In the genomic region with DNA sequence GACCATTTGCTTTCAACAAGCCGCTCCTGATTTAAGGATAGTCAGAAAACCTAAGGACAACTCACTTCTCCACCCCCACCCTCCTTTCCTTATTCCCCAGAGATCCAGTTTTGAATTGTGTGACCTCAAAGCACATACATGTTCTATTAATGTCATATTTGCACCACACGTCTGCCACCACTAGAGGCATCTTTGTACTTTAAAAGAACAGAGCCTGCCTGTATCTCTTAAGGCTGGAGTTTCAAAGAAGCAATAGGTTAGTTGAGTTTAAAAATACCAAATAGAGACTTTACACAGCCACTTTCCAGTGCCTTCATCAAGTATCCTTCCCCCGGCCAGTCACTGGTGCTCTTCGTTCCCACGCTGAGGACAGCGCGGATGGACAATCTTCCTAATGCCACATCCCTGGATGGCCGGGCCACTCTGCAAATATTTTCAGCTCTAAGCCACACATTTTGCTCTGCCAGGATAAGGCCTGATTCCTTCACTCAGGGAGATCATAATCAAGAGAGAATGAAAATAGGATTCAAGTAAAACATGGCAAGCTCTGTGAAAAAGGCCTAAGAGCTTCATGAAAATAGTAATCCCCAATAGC, we compare ENCODE assay signal across 8 cellular contexts.
A peak's percentile ranks its signal among the peaks of the same experiment; 100 is the strongest.
DNase-seq lines count a peak whose midpoint lies in the region; ATAC-seq and TF ChIP-seq lines count a peak whose summit lies in the region.

No MANE protein-coding gene starts in this region.

- H3K4me1 ChIP-seq in Panc1 (ENCODE audit: control insufficient read depth, insufficient read depth, low read length) (no peaks in the 10 kb centered on the region), right atrium auricular region (no peaks in the 10 kb centered on the region)

- CTCF ChIA-PET in AG04449 (lab: Yijun Ruan, JAX): interaction anchor here (0.5 to 1.6 kb wide), 2 partner anchors 37 to 262 kb away, joined by 3 to 4 read pairs; no protein-coding TSS in a partner anchor
- CTCF ChIA-PET in Panc1 (lab: Charles Lee): no interaction called here

- ATAC-seq in GM18502 (IDR thresholded peaks at IDR 0.05; ENCODE audit: poor library complexity, unreplicated experiment) (peak; percentile 84), HG02943 (IDR thresholded peaks at IDR 0.05; ENCODE audit: low read depth, unreplicated experiment) (peak; percentile 71), Panc1 (no peak), HG02571 (IDR thresholded peaks at IDR 0.05; ENCODE audit: unreplicated experiment) (no peak)

- H3K36me3 ChIP-seq in Panc1 (ENCODE audit: control insufficient read depth, insufficient read depth, low read length): no peaks in the 10 kb centered on the region
- no peaks in the 10 kb centered on the region for H3K36me3 ChIP-seq in right atrium auricular region

- intact Hi-C loops in Panc1 (cut with micrococcal nuclease; ENCODE audit: unreplicated experiment): no loop called here

- peaks cover 2% of the 10 kb centered on the region; the same call in 1 of the 2 replicates for H3K27me3 ChIP-seq in Panc1 (ENCODE audit: control insufficient read depth, insufficient read depth, low read length)
- no peaks in the 10 kb centered on the region for H3K27me3 ChIP-seq in right atrium auricular region

- in situ Hi-C loops in Panc1 (cut with HindIII; ENCODE audit: low pct_unique_long_range_greater_than_20kb, low sequenced_read_pairs): no loop called here

- no TSS peak for BruUV-seq in Panc1 (replicated peaks; lab: Mats Ljungman, UMichigan)

- H3K9me3 ChIP-seq in Panc1 (ENCODE audit: control insufficient read depth, insufficient read depth, low read depth, low read length): no peaks in the 10 kb centered on the region
- H3K9me3 ChIP-seq in right atrium auricular region: no peaks in the 10 kb centered on the region

- peak; percentile 54 for TF ChIP-seq CTCF in AG04449 (IDR thresholded peaks at IDR 0.05; ENCODE audit: insufficient read depth, low read length, missing control alignments)
- TF ChIP-seq CTCF in Panc1 (IDR thresholded peaks at IDR 0.05): peak; percentile 71
- peak; percentile 38 to 54 for TF ChIP-seq CTCF in right atrium auricular region (IDR thresholded peaks at IDR 0.05)

- DNase-seq in AG04449 (ENCODE audit: low read depth, low spot score) (no peak), Panc1 (ENCODE audit: low read depth, low spot score) (no peak), right atrium auricular region (ENCODE audit: low spot score) (no peak)
- DNase-seq in activated CD4-positive, alpha-beta T cell treated with anti-CD3 and anti-CD28 coated beads, Interleukin-2, amount 50 U/mL, for 48 hours: no peak
- no peak for DNase-seq in activated T-cell treated with anti-CD3 and anti-CD28 coated beads, Interleukin-2, amount 50 U/mL, for 48 hours

- H3K27ac ChIP-seq in Panc1 (ENCODE audit: low read length): no peak overlapping the region
- H3K27ac ChIP-seq in right atrium auricular region: no peak overlapping the region

- POLR2A ChIA-PET in AG04449 (lab: Yijun Ruan, JAX): no interaction called here
- POLR2A ChIA-PET in Panc1 (lab: Charles Lee): no interaction called here

- H3K4me3 ChIP-seq in AG04449 (ENCODE audit: low read depth, low read length): no peak overlapping the region
- no peak overlapping the region for H3K4me3 ChIP-seq in Panc1 (ENCODE audit: low read depth in 2 of 2, low read length in 2 of 2)
- no peak overlapping the region for H3K4me3 ChIP-seq in right atrium auricular region

Comparison
In these comparisons a context has a peak if more than half of its experiments do, and no peak if none do; other contexts are left out.
1. ATAC-seq: peak in GM18502 (single experiment) and HG02943 (single experiment); none in Panc1 (single experiment) and HG02571 (single experiment).
2. Peak in every context shown above with its lines, with median percentiles within 50 percentile points of each other: CTCF ChIP-seq.